1 cellular context compared by ENCODE assay signal in the genomic region with DNA sequence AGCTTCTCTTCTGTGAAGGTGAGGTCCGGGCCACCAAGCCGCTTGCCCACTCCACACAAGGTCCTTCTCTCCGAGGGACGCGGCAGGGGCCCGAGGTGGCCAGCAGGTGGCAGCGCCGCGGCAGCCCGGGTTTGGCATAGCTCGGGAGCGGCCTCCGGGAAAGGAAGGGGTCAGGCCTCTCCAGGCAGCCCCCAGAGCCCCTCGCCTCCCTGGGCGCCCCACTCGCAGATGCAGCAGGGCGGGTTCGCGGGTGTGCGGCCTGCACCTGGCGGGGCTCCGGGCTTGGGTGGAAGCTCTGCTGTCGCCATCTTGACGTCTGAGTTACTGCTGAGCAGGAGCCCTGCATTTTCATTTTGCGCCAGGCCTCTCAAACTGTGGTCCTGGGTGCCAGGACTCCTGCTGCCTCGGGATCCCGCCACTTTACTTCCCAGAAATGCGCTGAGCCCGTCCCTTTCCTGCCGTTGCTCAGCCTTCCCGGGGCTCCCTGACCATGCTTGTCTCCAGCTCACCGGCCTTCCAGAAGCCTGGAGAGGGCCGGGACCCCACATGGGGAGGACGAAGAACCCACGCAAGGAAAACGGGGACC.
TF ChIP-seq lines count a peak whose summit lies in the region.

No MANE protein-coding gene starts in this region.

TF ChIP-seq in GM23338, 12 proteins besides CTCF, POLR2A, EP300 and RAD21 (continued from another document):
- TF ChIP-seq, protein P1, sequence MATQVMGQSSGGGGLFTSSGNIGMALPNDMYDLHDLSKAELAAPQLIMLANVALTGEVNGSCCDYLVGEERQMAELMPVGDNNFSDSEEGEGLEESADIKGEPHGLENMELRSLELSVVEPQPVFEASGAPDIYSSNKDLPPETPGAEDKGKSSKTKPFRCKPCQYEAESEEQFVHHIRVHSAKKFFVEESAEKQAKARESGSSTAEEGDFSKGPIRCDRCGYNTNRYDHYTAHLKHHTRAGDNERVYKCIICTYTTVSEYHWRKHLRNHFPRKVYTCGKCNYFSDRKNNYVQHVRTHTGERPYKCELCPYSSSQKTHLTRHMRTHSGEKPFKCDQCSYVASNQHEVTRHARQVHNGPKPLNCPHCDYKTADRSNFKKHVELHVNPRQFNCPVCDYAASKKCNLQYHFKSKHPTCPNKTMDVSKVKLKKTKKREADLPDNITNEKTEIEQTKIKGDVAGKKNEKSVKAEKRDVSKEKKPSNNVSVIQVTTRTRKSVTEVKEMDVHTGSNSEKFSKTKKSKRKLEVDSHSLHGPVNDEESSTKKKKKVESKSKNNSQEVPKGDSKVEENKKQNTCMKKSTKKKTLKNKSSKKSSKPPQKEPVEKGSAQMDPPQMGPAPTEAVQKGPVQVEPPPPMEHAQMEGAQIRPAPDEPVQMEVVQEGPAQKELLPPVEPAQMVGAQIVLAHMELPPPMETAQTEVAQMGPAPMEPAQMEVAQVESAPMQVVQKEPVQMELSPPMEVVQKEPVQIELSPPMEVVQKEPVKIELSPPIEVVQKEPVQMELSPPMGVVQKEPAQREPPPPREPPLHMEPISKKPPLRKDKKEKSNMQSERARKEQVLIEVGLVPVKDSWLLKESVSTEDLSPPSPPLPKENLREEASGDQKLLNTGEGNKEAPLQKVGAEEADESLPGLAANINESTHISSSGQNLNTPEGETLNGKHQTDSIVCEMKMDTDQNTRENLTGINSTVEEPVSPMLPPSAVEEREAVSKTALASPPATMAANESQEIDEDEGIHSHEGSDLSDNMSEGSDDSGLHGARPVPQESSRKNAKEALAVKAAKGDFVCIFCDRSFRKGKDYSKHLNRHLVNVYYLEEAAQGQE (IDR thresholded peaks at IDR 0.05; ENCODE audit: unreplicated experiment): no peak
- no peak for TF ChIP-seq STAT1 (IDR thresholded peaks at IDR 0.05; ENCODE audit: unreplicated experiment)
- no peak for TF ChIP-seq ZNF331 (CRISPR knock-in tag; IDR thresholded peaks at IDR 0.05; ENCODE audit: low read depth)
- no peak for TF ChIP-seq JUNB (IDR thresholded peaks at IDR 0.05; ENCODE audit: unreplicated experiment)
- no peak for TF ChIP-seq CREB1 (CRISPR knock-in tag; IDR thresholded peaks at IDR 0.05; ENCODE audit: low read depth)
- no peak for TF ChIP-seq EZH2 (IDR thresholded peaks at IDR 0.05; ENCODE audit: low read depth, unreplicated experiment)
- TF ChIP-seq EZH2phosphoT487 (IDR thresholded peaks at IDR 0.05; ENCODE audit: unreplicated experiment): no peak
- no peak for TF ChIP-seq NANOG (IDR thresholded peaks at IDR 0.05; ENCODE audit: borderline replicate concordance)
- TF ChIP-seq, protein P2, sequence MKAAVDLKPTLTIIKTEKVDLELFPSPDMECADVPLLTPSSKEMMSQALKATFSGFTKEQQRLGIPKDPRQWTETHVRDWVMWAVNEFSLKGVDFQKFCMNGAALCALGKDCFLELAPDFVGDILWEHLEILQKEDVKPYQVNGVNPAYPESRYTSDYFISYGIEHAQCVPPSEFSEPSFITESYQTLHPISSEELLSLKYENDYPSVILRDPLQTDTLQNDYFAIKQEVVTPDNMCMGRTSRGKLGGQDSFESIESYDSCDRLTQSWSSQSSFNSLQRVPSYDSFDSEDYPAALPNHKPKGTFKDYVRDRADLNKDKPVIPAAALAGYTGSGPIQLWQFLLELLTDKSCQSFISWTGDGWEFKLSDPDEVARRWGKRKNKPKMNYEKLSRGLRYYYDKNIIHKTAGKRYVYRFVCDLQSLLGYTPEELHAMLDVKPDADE (IDR thresholded peaks at IDR 0.05): no peak
